In the genomic region with DNA sequence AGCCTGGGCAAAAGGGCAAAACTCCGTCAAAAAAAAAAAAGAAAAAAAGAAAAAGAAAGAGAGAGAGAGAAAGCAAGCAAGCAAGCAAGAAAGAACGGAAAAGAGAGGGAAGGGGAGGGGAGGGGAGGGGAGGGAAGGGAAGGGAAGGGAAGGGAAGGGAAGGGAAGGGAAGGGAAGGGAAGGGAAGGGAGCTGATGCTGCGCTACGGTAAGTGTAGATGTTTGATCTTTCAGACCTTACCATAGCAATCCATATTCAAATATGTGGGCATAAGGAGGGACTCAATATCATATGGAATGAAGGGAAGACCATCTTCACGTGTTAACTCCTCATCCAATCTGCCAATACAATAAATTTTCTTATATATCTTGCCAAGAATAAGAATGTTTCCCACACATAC, we compare ENCODE assay signal across 9 cellular contexts. TPM values are rescaled to one million over a fixed set of nuclear protein-coding genes. Genes with fewer than 3 reads are reported as not detected.
"Had no signal": no experiment of that assay in that cellular context is flagged by ENCODE, and none has a peak within 500 bp of the region (broad histone marks: within the 10 kb centered on the region; RNA-seq: fewer than 3 reads in every experiment).

No MANE protein-coding gene starts in this region.

- H3K27ac ChIP-seq: HL-60, KMS-11 had no signal

- FAIRE-seq: HTR-8/SVneo had no signal

- H3K4me2 ChIP-seq: KMS-11 had no signal

- DNase-seq: IMR-90, KBM-7, KG1 had no signal

- H3K9ac ChIP-seq: KMS-11 had no signal

RNA-seq across cellular contexts. Expression of gene DPPA5, which starts 11.9 kb away (rescaled TPM):
- total RNA-seq: HT-29, HT1080, IMR-90 had no signal
- polyA plus RNA-seq: IgD-negative memory B cell, IMR-90 had no signal

RNA-seq across cellular contexts. Expression of gene KHDC3L, which starts 20.3 kb away (rescaled TPM):
- total RNA-seq: HT-29, HT1080, IMR-90 had no signal
- polyA plus RNA-seq: IgD-negative memory B cell, IMR-90 had no signal

RNA-seq across cellular contexts. Expression of gene OOEP, which starts 27.5 kb away (rescaled TPM):
- total RNA-seq: HT-29, HT1080, IMR-90 had no signal
- polyA plus RNA-seq: IMR-90 had no signal

RNA-seq across cellular contexts. Expression of gene DDX43, which starts 52.5 kb away (rescaled TPM):
- total RNA-seq: HT-29, HT1080, IMR-90 had no signal
